ENCODE assay signal across 8 cellular contexts in genomic region chr11:117807482-117808272, GRCh38. TPM values are rescaled to one million over a fixed set of nuclear protein-coding genes. Genes with fewer than 3 reads are reported as not detected.
DNase-seq lines count a peak whose midpoint lies in the region; ATAC-seq and TF ChIP-seq lines count a peak whose summit lies in the region.

No MANE protein-coding gene starts in this region.

- DNase-seq in ACHN (peak; percentile 63), GM13976 (ENCODE audit: low spot score) (peak; percentile 83), NCI-H446 (lab: John Stamatoyannopoulos, UW) (peak; percentile 61 to 79), ecto neural progenitor cell (ENCODE audit: low spot score) (peak; percentile 75), lung microvascular endothelial cell (ENCODE audit: low read depth in 2 of 2) (peak; percentile 60 to 72)
- DNase-seq in activated CD4-positive, alpha-beta T cell treated with anti-CD3 and anti-CD28 coated beads, Interleukin-2, amount 50 U/mL, for 24 hours (ENCODE audit: low read depth in 1 of 2, low spot score in 1 of 2): peak; percentile 62 to 73
- peak; percentile 47 to 68 for DNase-seq in stimulated activated CD8-positive, alpha-beta memory T cell treated with anti-CD3 and anti-CD28 coated beads, Interleukin-2, amount 100 ng/mL, for 1 hour (ENCODE audit: low read depth in 2 of 2)

- ATAC-seq in HG03039 (IDR thresholded peaks at IDR 0.05; ENCODE audit: unreplicated experiment): no peak

- in situ Hi-C loops in ACHN (cut with HindIII; ENCODE audit: low pct_ligation_motif_present, low pct_unique_long_range_greater_than_20kb, low sequenced_read_pairs): loop anchor here (25.0 kb wide), 1 partner anchor 370 kb away; no protein-coding TSS in a partner anchor
- in situ Hi-C loops in GM13976 (cut with MboI; ENCODE audit: low sequenced_read_pairs, unreplicated experiment): loop anchor here (10.0 kb wide), 1 partner anchor 383 kb away; no protein-coding TSS in a partner anchor

- TF ChIP-seq CTCF in GM13976 (IDR thresholded peaks at IDR 0.05; ENCODE audit: borderline replicate concordance, control extremely low read depth, extremely low read depth, insufficient read depth, missing control alignments): peak; percentile 87

RNA-seq across cellular contexts. Expression of gene DSCAML1, which starts 10.7 kb away (rescaled TPM):
- total RNA-seq in lung microvascular endothelial cell: under 0.01 TPM in 1 of 2 replicates, not detected in the other

RNA-seq across cellular contexts. Expression of gene FXYD2, which starts 16.9 kb away (rescaled TPM):
- total RNA-seq in lung microvascular endothelial cell: 0.22 and 1.8 TPM in 2 replicates
